In genomic region chr9:35028341-35028740, GRCh38 we compare ENCODE assay signal across 2 cellular contexts.
TF ChIP-seq lines count a peak whose summit lies in the region.

No MANE protein-coding gene starts in this region.

TF ChIP-seq in IMR-90, 13 proteins besides CTCF, POLR2A, EP300 and RAD21 (continued from another document):
- TF ChIP-seq CHD1 (IDR thresholded peaks at IDR 0.05; ENCODE audit: low read depth, low read length): no peak

TF ChIP-seq in WTC11, 78 proteins besides CTCF, POLR2A, EP300 and RAD21 (continued from another document):
- TF ChIP-seq ATF3 (CRISPR knock-in tag; conservative IDR thresholded peaks at IDR 0.05): no peak
- TF ChIP-seq USF1 (CRISPR knock-in tag; IDR thresholded peaks at IDR 0.05): no peak
- no peak for TF ChIP-seq NFYB (CRISPR knock-in tag; conservative IDR thresholded peaks at IDR 0.05; ENCODE audit: low read depth)
- TF ChIP-seq E2F1 (CRISPR knock-in tag; IDR thresholded peaks at IDR 0.05): no peak
- TF ChIP-seq IRF2 (CRISPR knock-in tag; IDR thresholded peaks at IDR 0.05; ENCODE audit: borderline replicate concordance, low read depth): no peak
- TF ChIP-seq ATF1 (CRISPR knock-in tag; IDR thresholded peaks at IDR 0.05): no peak
- TF ChIP-seq ZNF219 (CRISPR knock-in tag; IDR thresholded peaks at IDR 0.05; ENCODE audit: borderline replicate concordance): no peak
- no peak for TF ChIP-seq ELF4 (CRISPR knock-in tag; IDR thresholded peaks at IDR 0.05; ENCODE audit: low read depth)
- TF ChIP-seq RORB (CRISPR knock-in tag; IDR thresholded peaks at IDR 0.05): no peak
- TF ChIP-seq ZNF425 (CRISPR knock-in tag; conservative IDR thresholded peaks at IDR 0.05): no peak
- TF ChIP-seq SMAD3 (CRISPR knock-in tag; IDR thresholded peaks at IDR 0.05; ENCODE audit: borderline replicate concordance): no peak
- no peak for TF ChIP-seq HMGA2 (CRISPR knock-in tag; IDR thresholded peaks at IDR 0.05)
- TF ChIP-seq ZNF671 (CRISPR knock-in tag; IDR thresholded peaks at IDR 0.05): no peak
- no peak for TF ChIP-seq ZSCAN18 (CRISPR knock-in tag; IDR thresholded peaks at IDR 0.05)
- no peak for TF ChIP-seq TP53 (CRISPR knock-in tag; IDR thresholded peaks at IDR 0.05)
- TF ChIP-seq ZNF317 (CRISPR knock-in tag; IDR thresholded peaks at IDR 0.05; ENCODE audit: borderline replicate concordance, low read depth): no peak
- TF ChIP-seq IRF1 (CRISPR knock-in tag; IDR thresholded peaks at IDR 0.05): no peak
